In the genomic region with DNA sequence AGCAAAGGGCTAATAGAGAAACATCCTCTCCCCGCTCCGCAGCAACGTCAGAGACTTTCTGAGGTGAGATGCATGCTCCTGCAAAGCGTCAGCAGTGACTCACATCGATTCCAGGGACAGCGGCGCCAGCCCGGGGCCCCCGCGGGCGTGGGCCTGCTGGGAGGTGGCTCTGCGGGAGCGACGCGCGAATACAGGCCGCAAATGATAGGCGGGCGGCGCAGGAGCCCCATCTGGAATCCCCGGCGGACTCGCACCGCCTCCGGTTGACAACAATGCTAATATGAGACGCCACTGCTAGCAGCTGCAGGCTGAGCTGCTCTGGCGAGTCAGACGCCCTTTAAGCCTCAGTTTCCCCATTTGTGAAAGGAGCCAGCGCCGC, we compare ENCODE assay signal across 8 cellular contexts. TPM values are rescaled to one million over a fixed set of nuclear protein-coding genes. Genes with fewer than 3 reads are reported as not detected.
DNase-seq lines count a peak whose midpoint lies in the region; ATAC-seq and TF ChIP-seq lines count a peak whose summit lies in the region.

No MANE protein-coding gene starts in this region.

- peak overlapping the region; percentile 98 for H2BK5ac ChIP-seq in trophoblast cell (ENCODE audit: low read depth, low read length, poor library complexity)

- peak overlapping the region; percentile 89 to 97 for H3K27ac Mint-ChIP-seq in activated naive CD4-positive, alpha-beta T cell treated with anti-CD3 and anti-CD28 coated beads, Interleukin-2, amount 50 U/mL, for 72 hours

- peak overlapping the region; percentile 99 for H4K91ac ChIP-seq in trophoblast cell (ENCODE audit: low read depth, low read length)

- intact Hi-C loops in cardiac septum (cut with DNase I) = loop anchor here (5.0 kb wide), 2 partner anchors 78 to 97 kb away; partner anchors contain the start of genes L3MBTL2 and TEF

- H3K27ac ChIP-seq in trophoblast cell (ENCODE audit: low read depth, low read length) (peak overlapping the region; percentile 98), tibial nerve (peak overlapping the region; percentile 66 to 93 (median 74))

- peaks cover 11 to 35% of the 10 kb centered on the region in 2 experiments for H3K4me1 ChIP-seq in trophoblast cell (ENCODE audit: control insufficient read depth in 1 of 2, insufficient read depth in 2 of 2, low read length in 2 of 2)
- peaks cover 0 to 25% (median 5%) of the 10 kb centered on the region in 4 donors for H3K4me1 ChIP-seq in tibial nerve

- peaks cover 13% of the 10 kb centered on the region for H3K79me2 ChIP-seq in trophoblast cell (ENCODE audit: control insufficient read depth, insufficient read depth, low read length, poor library complexity)

- H2AFZ ChIP-seq in trophoblast cell (ENCODE audit: insufficient read depth, low read length, poor library complexity) = peak overlapping the region; percentile 90

- H3K36me3 ChIP-seq in trophoblast cell (ENCODE audit: control insufficient read depth in 1 of 2, insufficient read depth in 2 of 2, low read length in 2 of 2) = peaks cover 17 to 25% of the 10 kb centered on the region in 2 experiments
- H3K36me3 ChIP-seq in tibial nerve = peaks cover 0 to 44% (median 0%) of the 10 kb centered on the region in 3 donors

- no peak for TF ChIP-seq CTCF in tibial nerve (IDR thresholded peaks at IDR 0.05)

- H2BK120ac ChIP-seq in trophoblast cell (ENCODE audit: insufficient read depth, low read length, poor library complexity) = peak overlapping the region; percentile 95

- H2BK12ac ChIP-seq in trophoblast cell (ENCODE audit: low read length) = peak overlapping the region; percentile 82

- H3K4me3 ChIP-seq in trophoblast cell (ENCODE audit: low read depth, low read length) (peak overlapping the region; percentile 85), tibial nerve (peak overlapping the region; percentile 60 to 92 (median 82))

- peak; percentile 73 to 75 for ATAC-seq in activated naive CD4-positive, alpha-beta T cell treated with anti-CD3 and anti-CD28 coated beads, Interleukin-2, amount 50 U/mL, for 72 hours

- peak overlapping the region; percentile 87 for H3K4me2 ChIP-seq in trophoblast cell (ENCODE audit: low read length)

- peak overlapping the region; percentile 82 for H3K9ac ChIP-seq in trophoblast cell (ENCODE audit: low read length)

- peak overlapping the region; percentile 89 for H2AK5ac ChIP-seq in trophoblast cell (ENCODE audit: low read length)

- no peak overlapping the region for H3K23ac ChIP-seq in trophoblast cell (ENCODE audit: low read length)

- no peaks in the 10 kb centered on the region for H3K9me3 ChIP-seq in trophoblast cell (ENCODE audit: insufficient read depth, low read depth, low read length)
- no peaks in the 10 kb centered on the region for H3K9me3 ChIP-seq in tibial nerve

- peaks cover 11 to 13% of the 10 kb centered on the region in 2 donors for H3K36me3 Mint-ChIP-seq in activated naive CD4-positive, alpha-beta T cell treated with anti-CD3 and anti-CD28 coated beads, Interleukin-2, amount 50 U/mL, for 72 hours

- DNase-seq in NCI-H345 (lab: John Stamatoyannopoulos, UW) (peak; percentile 43), NCI-H345 treated with DMSO at 0.1 percent for 48 hours (lab: John Stamatoyannopoulos, UW; ENCODE audit: unreplicated experiment) (no peak), HS-27A (ENCODE audit: low read depth) (peak; percentile 66), SK-N-DZ (ENCODE audit: low spot score) (peak; percentile 50), cardiac septum (ENCODE audit: low spot score) (peak; percentile 78), trophoblast cell (peak; percentile 97 to 98), tibial nerve (ENCODE audit: low spot score in 2 of 2) (no peak)
- DNase-seq in activated naive CD4-positive, alpha-beta T cell treated with anti-CD3 and anti-CD28 coated beads, Interleukin-2, amount 50 U/mL, for 72 hours (ENCODE audit: low spot score in 2 of 2) = peak; percentile 89 to 92

- no peak for TF ChIP-seq EP300 in tibial nerve (IDR thresholded peaks at IDR 0.05)

- peak overlapping the region; percentile 90 for H3K4ac ChIP-seq in trophoblast cell (ENCODE audit: low read depth, low read length)

- no CpG with 5 or more reads among the region's 30 CpGs for WGBS in trophoblast cell (ENCODE audit: extremely low coverage, insufficient coverage, insufficient read length)
- WGBS in tibial nerve, 2 donors = 0 to 2% methylated on average over 26 to 30 of the region's 30 CpGs

- H3K14ac ChIP-seq in trophoblast cell (ENCODE audit: low read length) = peak overlapping the region; percentile 99

- H3K18ac ChIP-seq in trophoblast cell (ENCODE audit: low read length) = peak overlapping the region; percentile 82

- H3K27me3 ChIP-seq in trophoblast cell (ENCODE audit: insufficient read depth, low read length) (no peaks in the 10 kb centered on the region), tibial nerve (no peaks in the 10 kb centered on the region)

- no peak for TF ChIP-seq POLR2A in tibial nerve (IDR thresholded peaks at IDR 0.05)

- peaks cover 29% of the 10 kb centered on the region for H3K79me1 ChIP-seq in trophoblast cell (ENCODE audit: low read length)

- H4K12ac ChIP-seq in trophoblast cell (ENCODE audit: low read depth, low read length) = peak overlapping the region; percentile 90

- peak overlapping the region; percentile 80 for H4K8ac ChIP-seq in trophoblast cell (ENCODE audit: low read depth, low read length)

- no peaks in the 10 kb centered on the region for H3K9me3 Mint-ChIP-seq in activated naive CD4-positive, alpha-beta T cell treated with anti-CD3 and anti-CD28 coated beads, Interleukin-2, amount 50 U/mL, for 72 hours

RNA-seq across cellular contexts. Expression of gene RANGAP1, which starts 0.6 kb away (rescaled TPM):
- polyA plus RNA-seq in SK-N-DZ (2014; cell fraction: cytosol; rRNA removed) = 96.5 and 99.1 TPM in 2 replicates
- 87.6 and 101 TPM in 2 replicates for polyA plus RNA-seq in SK-N-DZ (2014; cell fraction: nucleus; rRNA removed)
- total RNA-seq in activated naive CD4-positive, alpha-beta T cell treated with anti-CD3 and anti-CD28 coated beads, Interleukin-2, amount 50 U/mL, for 72 hours = 100 to 1,000 TPM; 137 to 142 TPM
- 32.8 TPM for total RNA-seq in cardiac septum
- polyA plus RNA-seq in trophoblast cell (2013) = 75.2 TPM in 2 replicates
- total RNA-seq in tibial nerve = 10 to 100 TPM; 42.0 to 78.7 (median 60.3) TPM

RNA-seq across cellular contexts. Expression of gene ZC3H7B, which starts 15.9 kb away (rescaled TPM):
- 41.9 and 43.2 TPM in 2 replicates for polyA plus RNA-seq in SK-N-DZ (2014; cell fraction: cytosol; rRNA removed)
- polyA plus RNA-seq in SK-N-DZ (2014; cell fraction: nucleus; rRNA removed) = 46.3 and 53.1 TPM in 2 replicates
- 10 to 100 TPM; 19.4 to 48.7 TPM for total RNA-seq in activated naive CD4-positive, alpha-beta T cell treated with anti-CD3 and anti-CD28 coated beads, Interleukin-2, amount 50 U/mL, for 72 hours
- 37.2 TPM for total RNA-seq in cardiac septum
- 31.6 and 32.5 TPM in 2 replicates for polyA plus RNA-seq in trophoblast cell (2013)
- total RNA-seq in tibial nerve = 10 to 100 TPM; 45.0 to 74.9 (median 57.9) TPM

RNA-seq across cellular contexts. Expression of gene CHADL, which starts 44.7 kb away (rescaled TPM):
- polyA plus RNA-seq in SK-N-DZ (2014; cell fraction: cytosol; rRNA removed) = 1.1 and 2.8 TPM in 2 replicates
- 0.47 and 3.0 TPM in 2 replicates for polyA plus RNA-seq in SK-N-DZ (2014; cell fraction: nucleus; rRNA removed)
- total RNA-seq in activated naive CD4-positive, alpha-beta T cell treated with anti-CD3 and anti-CD28 coated beads, Interleukin-2, amount 50 U/mL, for 72 hours = under 1 TPM; 0.20 to 0.29 TPM
- 2.9 TPM for total RNA-seq in cardiac septum
- 0.19 and 0.27 TPM in 2 replicates for polyA plus RNA-seq in trophoblast cell (2013)
- total RNA-seq in tibial nerve = 10 to 100 TPM; 25.3 to 32.0 (median 27.5) TPM

Comparison
In these comparisons a context has a peak if more than half of its experiments do, and no peak if none do; other contexts are left out.
1. DNase-seq: peak in NCI-H345 (single experiment), HS-27A (single experiment), SK-N-DZ (single experiment), activated naive CD4-positive, alpha-beta T cell treated with anti-CD3 and anti-CD28 coated beads, Interleukin-2, amount 50 U/mL, for 72 hours (2 of 2), cardiac septum (single experiment) and trophoblast cell (2 of 2); none in NCI-H345 treated with DMSO at 0.1 percent for 48 hours (single experiment) and tibial nerve (0 of 2).